Comparison of ENCODE assay signal across 39 cellular contexts in genomic region chr1:158407092-158407491, GRCh38. TPM values are rescaled to one million over a fixed set of nuclear protein-coding genes. Genes with fewer than 3 reads are reported as not detected.
"Had no signal": no experiment of that assay in that cellular context is flagged by ENCODE, and none has a peak within 500 bp of the region (broad histone marks: within the 10 kb centered on the region; RNA-seq: fewer than 3 reads in every experiment).

No MANE protein-coding gene starts in this region.

- DNase-seq: Karpas-422, Kasumi-1, MG63, MM.1S, MV-4-11, NCI-H1048, NCI-H1092, NCI-H1092 treated with DMSO at 0.1 percent for 48 hours, NCI-H1105, NCI-H1105 treated with DMSO at 0.1 percent for 48 hours, NCI-H1417, NCI-H1417 treated with DMSO at 0.1 percent for 48 hours, NCI-H1436, NCI-H1436 treated with DMSO at 0.1 percent for 48 hours, NCI-H146, NCI-H1694, NCI-H1694 treated with DMSO at 0.1 percent for 48 hours, NCI-H187, NCI-H187 treated with DMSO at 0.1 percent for 48 hours, NCI-H1930, NCI-H2029, NCI-H2029 treated with DMSO at 0.1 percent for 48 hours, NCI-H2081, NCI-H2081 treated with DMSO at 0.1 percent for 48 hours, NCI-H2107, NCI-H2171, NCI-H2171 treated with DMSO at 0.1 percent for 48 hours, NCI-H2227 treated with DMSO at 0.1 percent for 48 hours, NCI-H226, NCI-H345, NCI-H446, NCI-H446 treated with DMSO at 0.1 percent for 48 hours, NCI-H510A, NCI-H510A treated with DMSO at 0.1 percent for 48 hours, NCI-H524 had no signal

- H3K27me3 ChIP-seq: MG63 had no signal

- H3K9me3 ChIP-seq: MG63 had no signal

- H3K4me3 ChIP-seq: MG63 had no signal

- H3K36me3 ChIP-seq: MG63 had no signal

RNA-seq across cellular contexts. Expression of gene OR10T2, which starts 7.8 kb away (rescaled TPM):
- total RNA-seq: LHCN-M2, M059J, MCF 10A, NCI-H460 had no signal

RNA-seq across cellular contexts. Expression of gene OR10K2, which starts 18.9 kb away (rescaled TPM):
- total RNA-seq: LHCN-M2, M059J, MCF 10A, NCI-H460 had no signal

RNA-seq across cellular contexts. Expression of gene CD1E, which starts 53.4 kb away (rescaled TPM):
- total RNA-seq: LHCN-M2, M059J, MCF 10A, NCI-H460 had no signal

RNA-seq across cellular contexts. Expression of gene OR10K1, which starts 54.5 kb away (rescaled TPM):
- total RNA-seq: LHCN-M2, M059J, MCF 10A, NCI-H460 had no signal
